In genomic region chrX:80816051-80816450, GRCh38 we compare ENCODE assay signal across 21 cellular contexts.
"Had no signal": no experiment of that assay in that cellular context is flagged by ENCODE, and none has a peak within 500 bp of the region (broad histone marks: within the 10 kb centered on the region; RNA-seq: fewer than 3 reads in every experiment).

No MANE protein-coding gene starts in this region.

- H3K36me3 Mint-ChIP-seq: naive thymus-derived CD8-positive, alpha-beta T cell; stimulated activated naive B cell treated with anti-CD40 and anti-IgM and Interleukin-4, amounts not matched to agents 10 μg/mL and 1 μg/mL and 100 μg/mL, for 72 hours had no signal

- H3K79me2 ChIP-seq: hepatocyte had no signal

- H3K4me1 Mint-ChIP-seq: neural crest cell had no signal

- H3K4me2 ChIP-seq: hepatocyte had no signal

- H3K27ac ChIP-seq: coronary artery, hepatocyte, left lung, neutrophil, pancreas, right lobe of liver, thoracic aorta, tibial nerve, upper lobe of right lung, uterus had no signal

- H3K27me3 ChIP-seq: hepatocyte, left lung, neutrophil, pancreas, right lobe of liver, tibial nerve, upper lobe of right lung, uterus had no signal

- H3K4me3 Mint-ChIP-seq: effector memory CD8-positive, alpha-beta T cell; naive thymus-derived CD8-positive, alpha-beta T cell; neural crest cell; stimulated activated naive B cell treated with anti-CD40 and anti-IgM and Interleukin-4, amounts not matched to agents 10 μg/mL and 1 μg/mL and 100 μg/mL, for 72 hours; stimulated activated naive CD8-positive, alpha-beta T cell treated with anti-CD3 and anti-CD28 coated beads, Interleukin-15, Interleukin-2, amounts not matched to agents 100 ng/mL and 50 ng/mL, for 24 hours had no signal

- H3K4me3 ChIP-seq: coronary artery, hepatocyte, left lung, pancreas, right lobe of liver, thoracic aorta, tibial nerve, upper lobe of right lung, uterus had no signal

- H3K9me3 Mint-ChIP-seq: effector memory CD8-positive, alpha-beta T cell; neural crest cell; stimulated activated naive CD8-positive, alpha-beta T cell treated with anti-CD3 and anti-CD28 coated beads, Interleukin-15, Interleukin-2, amounts not matched to agents 100 ng/mL and 50 ng/mL, for 24 hours had no signal

- H3K4me1 ChIP-seq: left lung, pancreas, right lobe of liver, tibial nerve, upper lobe of right lung, uterus had no signal

- H3K27ac Mint-ChIP-seq: effector memory CD8-positive, alpha-beta T cell; naive thymus-derived CD8-positive, alpha-beta T cell; stimulated activated naive B cell treated with anti-CD40 and anti-IgM and Interleukin-4, amounts not matched to agents 10 μg/mL and 1 μg/mL and 100 μg/mL, for 72 hours; stimulated activated naive CD8-positive, alpha-beta T cell treated with anti-CD3 and anti-CD28 coated beads, Interleukin-15, Interleukin-2, amounts not matched to agents 100 ng/mL and 50 ng/mL, for 24 hours had no signal

- H2AFZ ChIP-seq: hepatocyte had no signal

- H3K36me3 ChIP-seq: left lung, neutrophil, pancreas, right lobe of liver, thoracic aorta, tibial nerve, upper lobe of right lung, uterus had no signal

- H3K27me3 Mint-ChIP-seq: effector memory CD8-positive, alpha-beta T cell; naive thymus-derived CD8-positive, alpha-beta T cell; stimulated activated naive B cell treated with anti-CD40 and anti-IgM and Interleukin-4, amounts not matched to agents 10 μg/mL and 1 μg/mL and 100 μg/mL, for 72 hours; stimulated activated naive CD8-positive, alpha-beta T cell treated with anti-CD3 and anti-CD28 coated beads, Interleukin-15, Interleukin-2, amounts not matched to agents 100 ng/mL and 50 ng/mL, for 24 hours had no signal

- DNase-seq: dermis blood vessel endothelial cell; effector memory CD8-positive, alpha-beta T cell; head of caudate nucleus; left cardiac atrium; left lung; naive thymus-derived CD8-positive, alpha-beta T cell; pancreas; right lobe of liver; small intestine; stimulated activated CD4-positive, alpha-beta T cell treated with anti-CD3 and anti-CD28 coated beads, Interleukin-15, amount 100 ng/mL, for 24 hours; stimulated activated CD4-positive, alpha-beta T cell treated with anti-CD3 and anti-CD28 coated beads, Interleukin-2, amount 100 ng/mL, for 48 hours; stimulated activated naive B cell treated with anti-CD40 and anti-IgM and Interleukin-4, amounts not matched to agents 10 μg/mL and 1 μg/mL and 100 μg/mL, for 72 hours; upper lobe of right lung; uterus had no signal

- H3K9me3 ChIP-seq: left lung, neutrophil, pancreas, right lobe of liver, thoracic aorta, tibial nerve, upper lobe of right lung, uterus had no signal

- ATAC-seq: effector memory CD8-positive, alpha-beta T cell; left cardiac atrium; left lung; naive thymus-derived CD8-positive, alpha-beta T cell; pancreas; right lobe of liver; stimulated activated naive B cell treated with anti-CD40 and anti-IgM and Interleukin-4, amounts not matched to agents 10 μg/mL and 1 μg/mL and 100 μg/mL, for 72 hours; upper lobe of right lung had no signal
